9 cellular contexts compared by ENCODE assay signal in genomic region chr4:75699299-75699698, GRCh38. TPM values are rescaled to one million over a fixed set of nuclear protein-coding genes. Genes with fewer than 3 reads are reported as not detected.
DNase-seq lines count a peak whose midpoint lies in the region; ATAC-seq and TF ChIP-seq lines count a peak whose summit lies in the region.
"Had no signal": no experiment of that assay in that cellular context is flagged by ENCODE, and none has a peak within 500 bp of the region (broad histone marks: within the 10 kb centered on the region; RNA-seq: fewer than 3 reads in every experiment).

No MANE protein-coding gene starts in this region.

- TF ChIP-seq POLR2A in esophagus muscularis mucosa (IDR thresholded peaks at IDR 0.05; ENCODE audit: low read depth), result no peak

- H3K27me3 Mint-ChIP-seq in CD8-positive, alpha-beta T cell (ENCODE audit: low read depth), result no peaks in the 10 kb centered on the region
- H3K27me3 Mint-ChIP-seq in memory B cell, result no peaks in the 10 kb centered on the region

- H3K4me1 Mint-ChIP-seq in CD8-positive, alpha-beta T cell (ENCODE audit: low read depth), result peaks cover 38% of the 10 kb centered on the region
- H3K4me1 Mint-ChIP-seq in memory B cell, result peaks cover 18% of the 10 kb centered on the region

- DNase-seq in CD8-positive, alpha-beta T cell, result no peak
- DNase-seq in OCI-M1 (lab: John Stamatoyannopoulos, UW) (peak; percentile 52), memory B cell (ENCODE audit: low spot score in 2 of 2) (no peak), NCI-H526 treated with DMSO at 0.1 percent for 48 hours (lab: John Stamatoyannopoulos, UW) (no peak), DMS153 treated with DMSO at 0.1 percent for 48 hours (lab: John Stamatoyannopoulos, UW; ENCODE audit: unreplicated experiment) (no peak), esophagus muscularis mucosa (ENCODE audit: extremely low spot score) (no peak)
- DNase-seq: erythroblast had no signal

- H3K4me3 Mint-ChIP-seq in CD8-positive, alpha-beta T cell, result peak overlapping the region; percentile 20
- peak overlapping the region; percentile 55 for H3K4me3 Mint-ChIP-seq in memory B cell

- no peak for ATAC-seq in CD8-positive, alpha-beta T cell
- ATAC-seq in GM21515 (IDR thresholded peaks at IDR 0.05; ENCODE audit: unreplicated experiment) (peak; percentile 11), memory B cell (ENCODE audit: low read depth) (no peak), HG03025 (IDR thresholded peaks at IDR 0.05; ENCODE audit: low FRiP score, unreplicated experiment) (no peak)

- H3K27ac Mint-ChIP-seq in CD8-positive, alpha-beta T cell, result peak overlapping the region; percentile 85
- H3K27ac Mint-ChIP-seq in memory B cell, result peak overlapping the region; percentile 97

- H3K4me1 ChIP-seq in CD8-positive, alpha-beta T cell (ENCODE audit: insufficient read depth, low read length), result peaks cover 31% of the 10 kb centered on the region
- peaks cover 4 to 22% (median 10%) of the 10 kb centered on the region in 4 donors for H3K4me1 ChIP-seq in esophagus muscularis mucosa

- CTCF ChIA-PET in CD8-positive, alpha-beta T cell (lab: Charles Lee), result interaction anchor here (1.6 kb wide), 2 partner anchors 9 to 24 kb away, joined by 3 to 6 read pairs; partner anchors contain the start of gene USO1

- H3K27ac ChIP-seq in CD8-positive, alpha-beta T cell (ENCODE audit: low read depth, low read length), result peak overlapping the region; percentile 12
- peak overlapping the region in 2 of 4 donors; percentile 8 to 33 for H3K27ac ChIP-seq in esophagus muscularis mucosa (replicated peaks in 1 of 4)

- H3K27me3 ChIP-seq in CD8-positive, alpha-beta T cell (ENCODE audit: insufficient read depth, low read length), result no peaks in the 10 kb centered on the region
- no peaks in the 10 kb centered on the region for H3K27me3 ChIP-seq in esophagus muscularis mucosa

- peaks cover 3% of the 10 kb centered on the region for H3K36me3 Mint-ChIP-seq in CD8-positive, alpha-beta T cell
- H3K36me3 Mint-ChIP-seq in memory B cell, result no peaks in the 10 kb centered on the region

- no peak overlapping the region for H3K4me3 ChIP-seq in CD8-positive, alpha-beta T cell (ENCODE audit: low read depth, low read length)
- H3K4me3 ChIP-seq in esophagus muscularis mucosa, result no peak overlapping the region

- TF ChIP-seq EP300 in esophagus muscularis mucosa (IDR thresholded peaks at IDR 0.05), result no peak

- no peaks in the 10 kb centered on the region for H3K36me3 ChIP-seq in CD8-positive, alpha-beta T cell (ENCODE audit: insufficient read depth, low read length)
- H3K36me3 ChIP-seq in esophagus muscularis mucosa, result peaks cover 0 to 2% (median 0%) of the 10 kb centered on the region in 4 donors

- POLR2A ChIA-PET in CD8-positive, alpha-beta T cell (lab: Charles Lee), result interaction anchor here (0.9 kb wide), 1 partner anchor 12 kb away, joined by 3 read pairs; no protein-coding TSS in a partner anchor

- no peaks in the 10 kb centered on the region for H3K9me3 Mint-ChIP-seq in CD8-positive, alpha-beta T cell
- no peaks in the 10 kb centered on the region for H3K9me3 Mint-ChIP-seq in memory B cell

- intact Hi-C loops in CD8-positive, alpha-beta T cell (cut with DNase I, micrococcal nuclease), result no loop called here
- intact Hi-C loops in esophagus muscularis mucosa (cut with DNase I), result no loop called here

- H3K9me3 ChIP-seq in CD8-positive, alpha-beta T cell (ENCODE audit: low read length), result no peaks in the 10 kb centered on the region
- no peaks in the 10 kb centered on the region for H3K9me3 ChIP-seq in esophagus muscularis mucosa

- WGBS in esophagus muscularis mucosa, result 0% methylated on average over 1 of the region's 1 CpG

- TF ChIP-seq CTCF in CD8-positive, alpha-beta T cell (IDR thresholded peaks at IDR 0.05), result no peak
- TF ChIP-seq CTCF in esophagus muscularis mucosa (IDR thresholded peaks at IDR 0.05), result no peak

RNA-seq across cellular contexts. Expression of gene USO1, which starts 25.1 kb away (rescaled TPM):
- 10 to 100 TPM in 1 of 2 experiments, 1 to 10 TPM in 1; 9.8 to 10.2 TPM for total RNA-seq in CD8-positive, alpha-beta T cell
- 100 to 1,000 TPM in 1 of 4 donors, 10 to 100 TPM in 3; 61.0 to 103 (median 74.4) TPM for total RNA-seq in esophagus muscularis mucosa

RNA-seq across cellular contexts. Expression of gene G3BP2, which starts 26.1 kb away (rescaled TPM):
- total RNA-seq in CD8-positive, alpha-beta T cell, result 100 to 1,000 TPM; 410 TPM
- 100 to 1,000 TPM in 3 of 4 donors, 10 to 100 TPM in 1; 94.6 to 127 (median 109) TPM for total RNA-seq in esophagus muscularis mucosa

Comparison
In these comparisons a context has a peak if more than half of its experiments do, and no peak if none do; other contexts are left out.
1. RNA of gene USO1, which starts 25.1 kb away (total RNA-seq): 61.0 to 103 TPM in esophagus muscularis mucosa; 9.8 to 10.2 TPM in CD8-positive, alpha-beta T cell; every median in the first group is over 4 times any median in the second.